Comparison of ENCODE assay signal across 1 cellular context in genomic region chr16:85471469-85472431, GRCh38.
TF ChIP-seq lines count a peak whose summit lies in the region.

No MANE protein-coding gene starts in this region.

TF ChIP-seq in GM23338, 12 proteins besides CTCF, POLR2A, EP300 and RAD21:
- TF ChIP-seq ZNF462 (CRISPR knock-in tag; IDR thresholded peaks at IDR 0.05) (no peak), REST (IDR thresholded peaks at IDR 0.05; ENCODE audit: unreplicated experiment) (no peak), EZH2phosphoT487 (IDR thresholded peaks at IDR 0.05; ENCODE audit: unreplicated experiment) (no peak), NANOG (IDR thresholded peaks at IDR 0.05; ENCODE audit: borderline replicate concordance) (no peak), POLR2AphosphoS5 (IDR thresholded peaks at IDR 0.05; ENCODE audit: low read depth) (no peak), CREB1 (CRISPR knock-in tag; IDR thresholded peaks at IDR 0.05; ENCODE audit: low read depth) (no peak), JUNB (IDR thresholded peaks at IDR 0.05; ENCODE audit: unreplicated experiment) (no peak), ETS1 (IDR thresholded peaks at IDR 0.05) (no peak), ZNF114 (CRISPR knock-in tag; IDR thresholded peaks at IDR 0.05) (no peak), EZH2 (IDR thresholded peaks at IDR 0.05; ENCODE audit: low read depth, unreplicated experiment) (no peak), ZNF331 (CRISPR knock-in tag; IDR thresholded peaks at IDR 0.05; ENCODE audit: low read depth) (no peak), STAT1 (IDR thresholded peaks at IDR 0.05; ENCODE audit: unreplicated experiment) (no peak)
